8 cellular contexts compared by ENCODE assay signal in the genomic region with DNA sequence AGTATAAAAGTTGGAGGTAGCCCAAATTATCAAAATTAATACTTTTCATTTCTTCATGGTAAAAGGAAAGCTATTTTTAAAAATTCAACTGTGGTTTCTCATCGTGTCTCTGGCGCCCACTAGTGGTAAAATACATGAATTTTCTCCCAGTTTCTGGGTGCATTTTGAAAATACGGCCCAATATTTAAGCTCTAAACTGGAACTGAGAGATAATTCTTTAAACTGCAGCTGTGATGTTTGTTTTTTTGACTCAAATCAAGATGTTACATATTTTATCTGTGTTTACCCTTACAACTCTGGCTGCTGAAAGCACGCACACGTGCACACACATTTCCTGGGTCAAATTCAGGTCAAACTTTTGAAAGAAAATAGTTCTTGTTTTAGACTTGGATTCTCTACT.
DNase-seq lines count a peak whose midpoint lies in the region; ATAC-seq, FAIRE-seq and TF ChIP-seq lines count a peak whose summit lies in the region.

No MANE protein-coding gene starts in this region.

- DNase-seq in NCI-H446 (lab: John Stamatoyannopoulos, UW), result peak; percentile 10 to 41
- no peak for DNase-seq in NCI-H446 treated with DMSO at 0.1 percent for 48 hours (lab: John Stamatoyannopoulos, UW)
- no peak for DNase-seq in bronchial epithelial cell (ENCODE audit: low read depth)
- peak in 6 of 9 donors; percentile 7 to 47 (median 42) for DNase-seq in naive thymus-derived CD4-positive, alpha-beta T cell
- DNase-seq in activated T-helper 2 cell treated with anti-CD3 and anti-CD28 coated beads, Interferon-gamma antibody, Interleukin-2, Interleukin-4, amounts not matched to agents 10 μg/mL and 5 μg/mL and 100 μg/mL, durations not matched to agents 14 hours and 24 hours and 36 hours (ENCODE audit: low spot score), result no peak
- no peak for DNase-seq in DMS114 treated with DMSO at 0.1 percent for 48 hours (lab: John Stamatoyannopoulos, UW; ENCODE audit: unreplicated experiment)

- H3K36me3 Mint-ChIP-seq in naive thymus-derived CD4-positive, alpha-beta T cell, result no peaks in the 10 kb centered on the region
- H3K36me3 Mint-ChIP-seq in activated T-helper 2 cell treated with anti-CD3 and anti-CD28 coated beads, Interferon-gamma antibody, Interleukin-2, Interleukin-4, amounts not matched to agents 10 μg/mL and 5 μg/mL and 100 μg/mL, durations not matched to agents 14 hours and 24 hours and 36 hours (ENCODE audit: low read depth), result no peaks in the 10 kb centered on the region
- no peaks in the 10 kb centered on the region for H3K36me3 Mint-ChIP-seq in activated T-helper 17 cell treated with anti-CD3 and anti-CD28 coated beads, Interleukin-2, amount 50 U/mL, for 72 hours (ENCODE audit: low read depth)

- H3K4me1 Mint-ChIP-seq in naive thymus-derived CD4-positive, alpha-beta T cell, result peaks cover 0 to 2% (median 0%) of the 10 kb centered on the region in 7 donors
- H3K4me1 Mint-ChIP-seq in activated T-helper 2 cell treated with anti-CD3 and anti-CD28 coated beads, Interferon-gamma antibody, Interleukin-2, Interleukin-4, amounts not matched to agents 10 μg/mL and 5 μg/mL and 100 μg/mL, durations not matched to agents 14 hours and 24 hours and 36 hours (ENCODE audit: low read depth), result peaks cover 18% of the 10 kb centered on the region
- H3K4me1 Mint-ChIP-seq in activated T-helper 17 cell treated with anti-CD3 and anti-CD28 coated beads, Interleukin-2, amount 50 U/mL, for 72 hours, result no peaks in the 10 kb centered on the region

- intact Hi-C loops in naive thymus-derived CD4-positive, alpha-beta T cell (cut with micrococcal nuclease), result loop anchor here (1.0 to 2.0 kb wide), 4 partner anchors 125 to 372 kb away; no protein-coding TSS in a partner anchor
- intact Hi-C loops in activated T-helper 2 cell treated with anti-CD3 and anti-CD28 coated beads, Interferon-gamma antibody, Interleukin-2, Interleukin-4, amounts not matched to agents 10 μg/mL and 5 μg/mL and 100 μg/mL, durations not matched to agents 14 hours and 24 hours and 36 hours (cut with micrococcal nuclease), result loop anchor here (1.0 to 2.0 kb wide), 2 partner anchors 16 to 144 kb away; no protein-coding TSS in a partner anchor

- H3K27ac ChIP-seq in naive thymus-derived CD4-positive, alpha-beta T cell (ENCODE audit: low read depth, low read length), result no peak overlapping the region

- H3K4me1 ChIP-seq in naive thymus-derived CD4-positive, alpha-beta T cell (ENCODE audit: control insufficient read depth in 2 of 2, insufficient read depth in 2 of 2, low read length in 2 of 2), result no peaks in the 10 kb centered on the region

- TF ChIP-seq CTCF in LNCAP (IDR thresholded peaks at IDR 0.05) (peak; percentile 65), bronchial epithelial cell (IDR thresholded peaks at IDR 0.05; ENCODE audit: insufficient read depth, low read length, severe bottlenecking) (peak; percentile 42)

- no peak overlapping the region for H3K4me3 ChIP-seq in bronchial epithelial cell (ENCODE audit: low read depth, low read length)
- no peak overlapping the region for H3K4me3 ChIP-seq in naive thymus-derived CD4-positive, alpha-beta T cell (ENCODE audit: low read length)

- no peaks in the 10 kb centered on the region for H3K27me3 Mint-ChIP-seq in naive thymus-derived CD4-positive, alpha-beta T cell
- no peaks in the 10 kb centered on the region for H3K27me3 Mint-ChIP-seq in activated T-helper 2 cell treated with anti-CD3 and anti-CD28 coated beads, Interferon-gamma antibody, Interleukin-2, Interleukin-4, amounts not matched to agents 10 μg/mL and 5 μg/mL and 100 μg/mL, durations not matched to agents 14 hours and 24 hours and 36 hours (ENCODE audit: low read depth)
- no peaks in the 10 kb centered on the region for H3K27me3 Mint-ChIP-seq in activated T-helper 17 cell treated with anti-CD3 and anti-CD28 coated beads, Interleukin-2, amount 50 U/mL, for 72 hours

- H3K27me3 ChIP-seq in bronchial epithelial cell (ENCODE audit: control insufficient read depth, insufficient read depth, low read length), result no peaks in the 10 kb centered on the region
- H3K27me3 ChIP-seq in naive thymus-derived CD4-positive, alpha-beta T cell (ENCODE audit: control insufficient read depth in 2 of 2, insufficient read depth in 2 of 2, low read length in 2 of 2), result no peaks in the 10 kb centered on the region

- no peaks in the 10 kb centered on the region for H3K9me3 ChIP-seq in naive thymus-derived CD4-positive, alpha-beta T cell (ENCODE audit: control insufficient read depth in 2 of 3, low read length in 3 of 3)

- no peak for FAIRE-seq in bronchial epithelial cell (lab: Jason Lieb, UNC)

- no peak overlapping the region for H3K27ac Mint-ChIP-seq in naive thymus-derived CD4-positive, alpha-beta T cell
- H3K27ac Mint-ChIP-seq in activated T-helper 2 cell treated with anti-CD3 and anti-CD28 coated beads, Interferon-gamma antibody, Interleukin-2, Interleukin-4, amounts not matched to agents 10 μg/mL and 5 μg/mL and 100 μg/mL, durations not matched to agents 14 hours and 24 hours and 36 hours, result no peak overlapping the region
- H3K27ac Mint-ChIP-seq in activated T-helper 17 cell treated with anti-CD3 and anti-CD28 coated beads, Interleukin-2, amount 50 U/mL, for 72 hours, result no peak overlapping the region

- peaks cover 0 to 6% (median 0%) of the 10 kb centered on the region in 11 donors for H3K9me3 Mint-ChIP-seq in naive thymus-derived CD4-positive, alpha-beta T cell
- peaks cover 8% of the 10 kb centered on the region for H3K9me3 Mint-ChIP-seq in activated T-helper 2 cell treated with anti-CD3 and anti-CD28 coated beads, Interferon-gamma antibody, Interleukin-2, Interleukin-4, amounts not matched to agents 10 μg/mL and 5 μg/mL and 100 μg/mL, durations not matched to agents 14 hours and 24 hours and 36 hours
- no peaks in the 10 kb centered on the region for H3K9me3 Mint-ChIP-seq in activated T-helper 17 cell treated with anti-CD3 and anti-CD28 coated beads, Interleukin-2, amount 50 U/mL, for 72 hours

- ATAC-seq in naive thymus-derived CD4-positive, alpha-beta T cell, result no peak
- no peak for ATAC-seq in activated T-helper 17 cell treated with anti-CD3 and anti-CD28 coated beads, Interleukin-2, amount 50 U/mL, for 72 hours (replicated peaks)

- POLR2A ChIA-PET in naive thymus-derived CD4-positive, alpha-beta T cell (lab: Charles Lee), result interaction anchor here (0.8 kb wide), 1 partner anchor 192 kb away, joined by 3 read pairs; no protein-coding TSS in a partner anchor

- peak overlapping the region in 1 of 10 donors; percentile 2 for H3K4me3 Mint-ChIP-seq in naive thymus-derived CD4-positive, alpha-beta T cell
- no peak overlapping the region for H3K4me3 Mint-ChIP-seq in activated T-helper 2 cell treated with anti-CD3 and anti-CD28 coated beads, Interferon-gamma antibody, Interleukin-2, Interleukin-4, amounts not matched to agents 10 μg/mL and 5 μg/mL and 100 μg/mL, durations not matched to agents 14 hours and 24 hours and 36 hours (ENCODE audit: low read depth)
- H3K4me3 Mint-ChIP-seq in activated T-helper 17 cell treated with anti-CD3 and anti-CD28 coated beads, Interleukin-2, amount 50 U/mL, for 72 hours, result no peak overlapping the region

- H3K36me3 ChIP-seq in bronchial epithelial cell (ENCODE audit: control insufficient read depth, insufficient read depth, low read length), result no peaks in the 10 kb centered on the region
- no peaks in the 10 kb centered on the region for H3K36me3 ChIP-seq in naive thymus-derived CD4-positive, alpha-beta T cell (ENCODE audit: control insufficient read depth in 2 of 3, insufficient read depth in 3 of 3, low read length in 3 of 3)

- CTCF ChIA-PET in naive thymus-derived CD4-positive, alpha-beta T cell (lab: Charles Lee), result interaction anchor here (0.6 to 1.7 kb wide), 4 partner anchors 129 to 608 kb away, joined by 3 to 31 read pairs (median 4); no protein-coding TSS in a partner anchor

Comparison
In these comparisons a context has a peak if more than half of its experiments do, and no peak if none do; other contexts are left out.
1. DNase-seq: peak in NCI-H446 (2 of 2) and naive thymus-derived CD4-positive, alpha-beta T cell (6 of 9); none in NCI-H446 treated with DMSO at 0.1 percent for 48 hours (single experiment), bronchial epithelial cell (single experiment), activated T-helper 2 cell treated with anti-CD3 and anti-CD28 coated beads, Interferon-gamma antibody, Interleukin-2, Interleukin-4, amounts not matched to agents 10 μg/mL and 5 μg/mL and 100 μg/mL, durations not matched to agents 14 hours and 24 hours and 36 hours (single experiment) and DMS114 treated with DMSO at 0.1 percent for 48 hours (single experiment).